Comparison of ENCODE assay signal across 1 cellular context in the genomic region with DNA sequence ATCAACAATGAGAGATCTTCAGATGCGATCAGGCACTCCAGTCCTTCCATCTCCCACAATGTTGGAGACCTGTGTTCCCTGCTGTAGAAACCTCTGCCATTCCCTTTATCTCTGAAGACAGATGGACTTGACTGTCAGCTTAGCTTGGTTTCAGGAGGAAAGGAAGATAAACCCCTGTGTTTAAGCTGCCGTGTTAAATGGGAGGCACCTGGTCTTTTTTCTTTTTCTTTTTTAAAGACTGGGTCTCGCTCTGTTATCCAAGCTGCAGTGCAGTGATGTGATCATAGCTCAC.
TF ChIP-seq lines count a peak whose summit lies in the region.

No MANE protein-coding gene starts in this region.

TF ChIP-seq in K562, 482 proteins besides CTCF, POLR2A, EP300 and RAD21 (continued from another document):
- TF ChIP-seq, protein P1, sequence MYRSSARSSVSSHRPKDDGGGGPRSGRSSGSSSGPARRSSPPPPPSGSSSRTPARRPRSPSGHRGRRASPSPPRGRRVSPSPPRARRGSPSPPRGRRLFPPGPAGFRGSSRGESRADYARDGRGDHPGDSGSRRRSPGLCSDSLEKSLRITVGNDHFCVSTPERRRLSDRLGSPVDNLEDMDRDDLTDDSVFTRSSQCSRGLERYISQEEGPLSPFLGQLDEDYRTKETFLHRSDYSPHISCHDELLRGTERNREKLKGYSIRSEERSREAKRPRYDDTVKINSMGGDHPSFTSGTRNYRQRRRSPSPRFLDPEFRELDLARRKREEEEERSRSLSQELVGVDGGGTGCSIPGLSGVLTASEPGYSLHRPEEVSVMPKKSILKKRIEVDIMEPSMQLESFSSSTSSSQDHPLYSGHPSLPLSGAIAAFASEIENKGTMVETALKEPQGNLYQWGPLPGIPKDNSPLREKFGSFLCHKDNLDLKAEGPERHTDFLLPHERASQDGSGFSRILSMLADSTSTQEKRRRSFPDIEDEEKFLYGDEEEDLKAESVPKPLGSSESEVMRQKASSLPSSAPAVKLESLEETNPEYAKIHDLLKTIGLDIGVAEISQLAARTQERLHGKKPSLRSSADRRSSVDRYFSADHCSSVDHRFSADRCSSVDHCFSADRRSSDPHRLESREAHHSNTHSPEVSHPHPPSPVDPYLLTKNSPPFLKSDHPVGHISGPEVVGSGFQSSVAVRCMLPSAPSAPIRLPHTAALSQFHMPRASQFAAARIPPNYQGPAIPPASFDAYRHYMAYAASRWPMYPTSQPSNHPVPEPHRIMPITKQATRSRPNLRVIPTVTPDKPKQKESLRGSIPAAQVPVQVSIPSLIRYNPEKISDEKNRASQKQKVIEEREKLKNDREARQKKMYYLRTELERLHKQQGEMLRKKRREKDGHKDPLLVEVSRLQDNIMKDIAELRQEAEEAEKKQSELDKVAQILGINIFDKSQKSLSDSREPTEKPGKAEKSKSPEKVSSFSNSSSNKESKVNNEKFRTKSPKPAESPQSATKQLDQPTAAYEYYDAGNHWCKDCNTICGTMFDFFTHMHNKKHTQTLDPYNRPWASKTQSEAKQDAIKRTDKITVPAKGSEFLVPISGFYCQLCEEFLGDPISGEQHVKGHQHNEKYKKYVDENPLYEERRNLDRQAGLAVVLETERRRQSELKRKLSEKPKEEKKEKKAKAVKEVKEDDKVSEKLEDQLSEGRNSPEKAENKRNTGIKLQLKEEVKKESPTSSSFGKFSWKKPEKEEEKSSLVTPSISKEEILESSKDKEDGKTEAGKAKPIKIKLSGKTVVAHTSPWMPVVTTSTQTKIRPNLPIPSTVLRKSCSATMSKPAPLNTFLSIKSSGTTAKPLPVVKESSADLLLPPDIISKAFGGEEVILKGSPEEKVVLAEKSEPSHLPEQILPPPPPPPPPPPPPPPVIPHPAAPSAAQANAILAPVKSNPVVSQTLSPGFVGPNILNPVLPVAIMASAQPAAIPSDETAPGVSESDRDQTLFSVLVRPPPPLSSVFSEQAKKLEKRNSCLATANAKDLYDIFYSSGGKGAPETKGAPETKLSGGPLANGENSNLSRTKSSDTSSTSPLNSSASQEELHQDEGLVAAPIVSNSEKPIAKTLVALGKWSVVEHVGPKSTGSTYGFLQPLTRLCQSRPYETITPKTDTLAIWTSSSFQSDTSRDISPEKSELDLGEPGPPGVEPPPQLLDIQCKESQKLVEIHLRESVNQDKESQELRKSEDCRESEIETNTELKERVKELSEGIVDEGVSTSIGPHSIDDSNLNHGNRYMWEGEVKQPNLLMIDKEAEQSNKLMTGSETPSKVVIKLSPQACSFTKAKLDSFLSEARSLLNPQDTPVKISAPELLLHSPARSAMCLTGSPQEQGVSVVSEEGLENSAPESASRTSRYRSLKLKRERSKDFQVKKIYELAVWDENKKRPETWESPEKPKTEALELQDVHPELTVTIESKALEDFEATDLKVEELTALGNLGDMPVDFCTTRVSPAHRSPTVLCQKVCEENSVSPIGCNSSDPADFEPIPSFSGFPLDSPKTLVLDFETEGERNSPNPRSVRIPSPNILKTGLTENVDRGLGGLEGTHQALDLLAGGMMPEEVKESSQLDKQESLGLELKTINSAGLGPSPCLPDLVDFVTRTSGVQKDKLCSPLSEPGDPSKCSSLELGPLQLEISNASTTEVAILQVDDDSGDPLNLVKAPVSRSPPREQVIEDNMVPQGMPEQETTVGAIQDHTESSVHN (IDR thresholded peaks at IDR 0.05; ENCODE audit: borderline replicate concordance in 1 of 2, low read depth in 1 of 2): no peak
- TF ChIP-seq, protein P2, sequence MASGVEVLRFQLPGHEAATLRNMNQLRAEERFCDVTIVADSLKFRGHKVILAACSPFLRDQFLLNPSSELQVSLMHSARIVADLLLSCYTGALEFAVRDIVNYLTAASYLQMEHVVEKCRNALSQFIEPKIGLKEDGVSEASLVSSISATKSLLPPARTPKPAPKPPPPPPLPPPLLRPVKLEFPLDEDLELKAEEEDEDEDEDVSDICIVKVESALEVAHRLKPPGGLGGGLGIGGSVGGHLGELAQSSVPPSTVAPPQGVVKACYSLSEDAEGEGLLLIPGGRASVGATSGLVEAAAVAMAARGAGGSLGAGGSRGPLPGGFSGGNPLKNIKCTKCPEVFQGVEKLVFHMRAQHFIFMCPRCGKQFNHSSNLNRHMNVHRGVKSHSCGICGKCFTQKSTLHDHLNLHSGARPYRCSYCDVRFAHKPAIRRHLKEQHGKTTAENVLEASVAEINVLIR (CRISPR knock-in tag; IDR thresholded peaks at IDR 0.05): no peak
- TF ChIP-seq CBX5 (IDR thresholded peaks at IDR 0.05; ENCODE audit: borderline replicate concordance, low read depth): no peak
